24 cellular contexts compared by ENCODE assay signal in the genomic region with DNA sequence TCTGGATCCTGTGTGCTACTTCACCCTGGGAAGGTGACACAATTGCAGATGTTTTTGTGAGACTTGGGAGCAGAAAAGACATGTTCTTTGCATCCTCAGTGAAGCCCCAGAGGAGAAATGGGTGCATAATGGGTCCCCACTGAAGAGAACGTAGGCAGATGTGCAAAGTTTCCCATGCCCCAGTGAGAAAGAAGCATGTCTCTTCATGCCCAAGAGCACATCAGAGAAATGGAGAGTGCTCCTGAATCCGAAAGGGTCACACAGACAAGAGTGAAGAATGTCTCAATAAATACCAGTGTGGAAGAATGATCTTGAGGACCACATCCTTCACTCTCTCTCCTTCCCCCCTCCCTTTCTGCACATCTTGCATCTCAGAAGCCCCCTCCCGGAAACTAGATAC.
"Had no signal": no experiment of that assay in that cellular context is flagged by ENCODE, and none has a peak within 500 bp of the region (broad histone marks: within the 10 kb centered on the region; RNA-seq: fewer than 3 reads in every experiment).

No MANE protein-coding gene starts in this region.

- H3K27ac ChIP-seq: brain microvascular endothelial cell, colonic mucosa, psoas muscle, right atrium auricular region, thyroid gland had no signal

- H3K4me3 ChIP-seq: colonic mucosa, heart right ventricle, lung, ovary, psoas muscle, right atrium auricular region, thyroid gland had no signal

- H3K27me3 ChIP-seq: brain microvascular endothelial cell, colonic mucosa, heart right ventricle, ovary, right atrium auricular region, thyroid gland had no signal

- ATAC-seq: heart right ventricle; left lobe of liver; naive thymus-derived CD8-positive, alpha-beta T cell; psoas muscle had no signal

- H3K27me3 Mint-ChIP-seq: central memory CD8-positive, alpha-beta T cell; naive thymus-derived CD8-positive, alpha-beta T cell; stimulated activated naive CD8-positive, alpha-beta T cell treated with anti-CD3 and anti-CD28 coated beads, Interleukin-15, Interleukin-2, amounts not matched to agents 100 ng/mL and 50 ng/mL, for 24 hours had no signal

- H3K4me3 Mint-ChIP-seq: activated CD4-positive, alpha-beta memory T cell treated with anti-CD3 and anti-CD28 coated beads, Interleukin-2, amount 10 ng/mL, durations not matched to agents 7 days and 5 days; central memory CD8-positive, alpha-beta T cell; endodermal cell; mesothelial cell of epicardium; naive thymus-derived CD8-positive, alpha-beta T cell; stimulated activated naive CD8-positive, alpha-beta T cell treated with anti-CD3 and anti-CD28 coated beads, Interleukin-15, Interleukin-2, amounts not matched to agents 100 ng/mL and 50 ng/mL, for 24 hours; T-helper 1 cell treated with Interleukin-12 subunit alpha and Interleukin-12 subunit beta and Interleukin-4 antibody, amounts not matched to agents 30 μg/mL and 1 μg/mL, for 36 hours had no signal

- H3K9me3 ChIP-seq: colonic mucosa, ovary, thyroid gland had no signal

- H3K4me1 Mint-ChIP-seq: central memory CD8-positive, alpha-beta T cell; endodermal cell; naive thymus-derived CD8-positive, alpha-beta T cell had no signal

- H3K4me1 ChIP-seq: colonic mucosa had no signal

- DNase-seq: activated CD4-positive, alpha-beta memory T cell treated with anti-CD3 and anti-CD28 coated beads, Interleukin-2, amount 10 ng/mL, durations not matched to agents 7 days and 5 days; activated CD4-positive, alpha-beta T cell treated with anti-CD3 and anti-CD28 coated beads for 4 hours; activated CD4-positive, CD25-positive, alpha-beta regulatory T cell; activated effector memory CD4-positive, alpha-beta T cell treated with anti-CD3 and anti-CD28 coated beads, Interleukin-2, amount 50 U/mL, for 16 hours; activated naive CD4-positive, alpha-beta T cell treated with anti-CD3 and anti-CD28 coated beads, Interleukin-2, amount 50 U/mL, for 16 hours; activated T-cell treated with anti-CD3 and anti-CD28 coated beads for 4 hours; aorta; brain microvascular endothelial cell; colonic mucosa; endodermal cell; heart right ventricle; naive thymus-derived CD8-positive, alpha-beta T cell; ovary; psoas muscle; stimulated activated CD4-positive, alpha-beta T cell treated with anti-CD3 and anti-CD28 coated beads, Interleukin-4, amount 100 ng/mL, for 24 hours; substantia nigra; thyroid gland had no signal

- H3K27ac Mint-ChIP-seq: activated CD4-positive, alpha-beta memory T cell treated with anti-CD3 and anti-CD28 coated beads, Interleukin-2, amount 10 ng/mL, durations not matched to agents 7 days and 5 days; endodermal cell; mesothelial cell of epicardium; stimulated activated naive CD8-positive, alpha-beta T cell treated with anti-CD3 and anti-CD28 coated beads, Interleukin-15, Interleukin-2, amounts not matched to agents 100 ng/mL and 50 ng/mL, for 24 hours; T-helper 1 cell treated with Interleukin-12 subunit alpha and Interleukin-12 subunit beta and Interleukin-4 antibody, amounts not matched to agents 30 μg/mL and 1 μg/mL, for 36 hours had no signal

- H3K36me3 ChIP-seq: brain microvascular endothelial cell, colonic mucosa, heart right ventricle, ovary, right atrium auricular region, thyroid gland had no signal
